9 cellular contexts compared by ENCODE assay signal in the genomic region with DNA sequence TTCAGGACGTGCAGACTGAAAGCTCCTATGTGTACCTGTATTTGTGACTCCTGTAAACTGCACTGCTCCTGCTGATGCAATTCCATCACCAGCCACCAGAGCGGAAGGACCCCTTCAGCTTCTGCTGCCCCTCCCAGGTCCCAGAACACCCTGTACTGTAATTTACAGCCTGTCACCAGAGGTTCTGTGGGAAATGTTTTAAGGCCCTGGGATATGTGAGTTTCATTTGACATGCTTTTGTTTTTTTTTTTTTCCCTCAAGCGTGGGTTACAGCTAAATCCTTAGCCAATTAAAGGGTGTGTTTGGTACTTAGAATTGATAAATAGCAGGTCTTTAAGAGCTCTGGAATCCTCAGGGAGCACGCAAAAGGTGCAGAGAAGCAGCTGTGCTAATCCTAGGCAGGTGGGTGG.
DNase-seq lines count a peak whose midpoint lies in the region; ATAC-seq and TF ChIP-seq lines count a peak whose summit lies in the region.
"Had no signal": no experiment of that assay in that cellular context is flagged by ENCODE, and none has a peak within 500 bp of the region (broad histone marks: within the 10 kb centered on the region; RNA-seq: fewer than 3 reads in every experiment).

No MANE protein-coding gene starts in this region.

- H3K36me3 ChIP-seq in OCI-LY1 (ENCODE audit: insufficient read depth, low read length) = no peaks in the 10 kb centered on the region

- intact Hi-C loops in posterior cingulate gyrus (cut with DNase I) = no loop called here

- H3K27me3 ChIP-seq in OCI-LY1 (ENCODE audit: insufficient read depth, low read length) = no peaks in the 10 kb centered on the region

- in situ Hi-C loops in Caki2 (cut with HindIII; ENCODE audit: low pct_unique_long_range_greater_than_20kb, low sequenced_read_pairs) = no loop called here

- no peak overlapping the region for H2AFZ ChIP-seq in OCI-LY1 (ENCODE audit: low read length)

- peak; percentile 56 for TF ChIP-seq CTCF in OCI-LY1 (IDR thresholded peaks at IDR 0.05; ENCODE audit: low read length)
- peak; percentile 39 for TF ChIP-seq CTCF in foreskin fibroblast (IDR thresholded peaks at IDR 0.05; ENCODE audit: low read depth, low read length)

- no peaks in the 10 kb centered on the region for H3K9me3 ChIP-seq in OCI-LY1 (ENCODE audit: low read length)
- H3K9me3 ChIP-seq in T-helper 17 cell (ENCODE audit: control insufficient read depth, low read length, poor library complexity, severe bottlenecking) = no peaks in the 10 kb centered on the region

- H3K4me3 ChIP-seq in OCI-LY1 (ENCODE audit: low read depth, low read length, poor library complexity, severe bottlenecking) (no peak overlapping the region), foreskin fibroblast (ENCODE audit: low read depth in 1 of 2, low read length in 2 of 2) (no peak overlapping the region)

- no peak overlapping the region for H3K9ac ChIP-seq in OCI-LY1 (ENCODE audit: low read length)

- no peak overlapping the region for H3K27ac ChIP-seq in OCI-LY1 (ENCODE audit: low read depth, low read length, poor library complexity, severe bottlenecking)

- H3K4me3 Mint-ChIP-seq in T-helper 17 cell = no peak overlapping the region

- peak; percentile 78 for ATAC-seq in GM19351 (IDR thresholded peaks at IDR 0.05; ENCODE audit: unreplicated experiment)
- ATAC-seq in HG03432 (IDR thresholded peaks at IDR 0.05; ENCODE audit: unreplicated experiment) = peak; percentile 65
- no peak for ATAC-seq in T-helper 17 cell

- DNase-seq in Caki2 (ENCODE audit: low read depth) (peak; percentile 28), foreskin fibroblast (no peak), T-helper 17 cell (no peak), posterior cingulate gyrus (no peak), T-helper 9 cell (no peak)

- H3K4me1 ChIP-seq in OCI-LY1 (ENCODE audit: insufficient read depth, low read length, severe bottlenecking) = peaks cover 15% of the 10 kb centered on the region

- no peaks in the 10 kb centered on the region for H3K79me2 ChIP-seq in OCI-LY1 (ENCODE audit: insufficient read depth, low read length)

- peaks cover 2% of the 10 kb centered on the region for H3K4me1 Mint-ChIP-seq in T-helper 17 cell

- no peaks in the 10 kb centered on the region for H4K20me1 ChIP-seq in OCI-LY1 (ENCODE audit: insufficient read depth, low read length)

- no peaks in the 10 kb centered on the region for H3K36me3 Mint-ChIP-seq in T-helper 17 cell (ENCODE audit: low read depth)

- H3F3A ChIP-seq in OCI-LY1 (ENCODE audit: insufficient read depth, low read length) = no peaks in the 10 kb centered on the region

- no peaks in the 10 kb centered on the region for H3K9me2 ChIP-seq in OCI-LY1 (ENCODE audit: low read depth, low read length)

- H3K27ac Mint-ChIP-seq in T-helper 17 cell = no peak overlapping the region
- H3K27ac Mint-ChIP-seq: IgD-negative memory B cell had no signal

- H3K4me2 ChIP-seq in OCI-LY1 (ENCODE audit: low read length) = no peak overlapping the region

- H3K27me3 Mint-ChIP-seq in T-helper 17 cell = no peaks in the 10 kb centered on the region
- H3K27me3 Mint-ChIP-seq: IgD-negative memory B cell had no signal
